In the genomic region with DNA sequence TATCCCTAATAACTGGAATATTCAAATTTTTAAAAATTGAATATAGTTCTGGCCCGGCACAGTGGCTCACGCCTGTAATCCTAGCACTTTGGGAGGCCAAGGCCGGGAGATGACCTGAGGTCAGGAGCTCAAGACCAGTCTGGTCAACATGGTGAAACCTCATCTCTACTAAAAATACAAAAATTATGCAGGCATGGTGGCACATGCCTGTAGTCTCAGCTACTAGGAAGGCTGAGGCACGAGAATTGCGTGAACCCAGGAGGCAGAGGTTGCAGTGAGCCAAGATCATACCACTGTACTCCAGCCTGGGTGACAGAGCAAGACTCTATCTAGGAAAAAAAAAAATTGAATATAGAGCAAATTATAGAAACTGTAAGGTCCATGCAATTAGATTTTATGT, we compare ENCODE assay signal across 7 cellular contexts. TPM values are rescaled to one million over a fixed set of nuclear protein-coding genes. Genes with fewer than 3 reads are reported as not detected.
"Had no signal": no experiment of that assay in that cellular context is flagged by ENCODE, and none has a peak within 500 bp of the region (broad histone marks: within the 10 kb centered on the region; RNA-seq: fewer than 3 reads in every experiment).

No MANE protein-coding gene starts in this region.

RNA-seq across cellular contexts. Expression of gene DAPP1, which starts 13.4 kb away (rescaled TPM):
- total RNA-seq: GM23248, GM23338, H1, H4, H7, H9, HFFc6 had no signal
- polyA plus RNA-seq: GM23248, GM23338, H1 had no signal
